1 cellular context compared by ENCODE assay signal in the genomic region with DNA sequence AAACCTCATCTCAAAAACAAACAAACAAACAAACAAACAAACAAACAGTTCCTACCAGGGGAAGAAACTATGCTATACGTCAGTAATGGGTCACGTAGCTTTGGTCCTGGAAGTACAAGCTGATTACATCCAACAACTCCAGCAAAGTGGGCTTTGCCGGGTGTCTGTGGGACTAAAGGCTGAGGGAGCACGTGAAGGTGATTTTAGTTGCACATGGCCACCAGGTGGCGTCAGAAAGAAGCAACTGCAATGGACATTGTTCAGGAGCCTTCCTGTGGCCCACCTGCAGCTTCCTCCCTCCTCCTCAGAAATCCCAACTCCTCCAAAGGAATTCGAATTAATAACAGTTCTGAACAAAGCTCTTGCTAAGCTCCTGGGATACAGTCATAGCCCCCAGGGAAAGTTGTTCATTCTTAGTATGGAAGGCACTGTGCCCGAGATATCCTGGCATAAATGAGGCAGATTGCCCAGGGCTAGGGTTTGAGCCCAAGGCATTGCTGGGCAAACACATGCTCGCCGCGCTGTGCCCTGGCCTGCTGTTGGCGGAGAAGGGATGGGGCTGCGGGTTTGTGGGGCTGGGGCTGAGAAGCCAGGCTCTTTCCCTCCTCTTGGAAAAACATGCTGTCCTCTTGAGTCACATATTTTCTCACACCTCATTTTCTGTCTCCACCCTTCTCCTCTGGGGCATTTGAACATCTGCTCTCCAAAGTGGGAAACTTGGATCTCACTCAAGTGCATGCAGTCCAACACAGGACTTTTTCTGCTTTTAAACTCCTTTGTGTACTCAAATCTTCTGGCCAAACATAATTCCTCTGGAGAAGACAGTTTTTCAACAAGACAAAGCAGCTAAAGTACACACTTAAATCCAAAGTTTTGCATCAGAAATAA.
TF ChIP-seq lines count a peak whose summit lies in the region.

No MANE protein-coding gene starts in this region.

TF ChIP-seq in GM23338, 12 proteins besides CTCF, POLR2A, EP300 and RAD21 (continued from another document):
- no peak for TF ChIP-seq ZNF331 (CRISPR knock-in tag; IDR thresholded peaks at IDR 0.05; ENCODE audit: low read depth)
- TF ChIP-seq POLR2AphosphoS5 (IDR thresholded peaks at IDR 0.05; ENCODE audit: low read depth) = no peak
- no peak for TF ChIP-seq JUNB (IDR thresholded peaks at IDR 0.05; ENCODE audit: unreplicated experiment)
- no peak for TF ChIP-seq ZNF114 (CRISPR knock-in tag; IDR thresholded peaks at IDR 0.05)
- no peak for TF ChIP-seq REST (IDR thresholded peaks at IDR 0.05; ENCODE audit: unreplicated experiment)
- no peak for TF ChIP-seq CREB1 (CRISPR knock-in tag; IDR thresholded peaks at IDR 0.05; ENCODE audit: low read depth)
